19 cellular contexts compared by ENCODE assay signal in the genomic region with DNA sequence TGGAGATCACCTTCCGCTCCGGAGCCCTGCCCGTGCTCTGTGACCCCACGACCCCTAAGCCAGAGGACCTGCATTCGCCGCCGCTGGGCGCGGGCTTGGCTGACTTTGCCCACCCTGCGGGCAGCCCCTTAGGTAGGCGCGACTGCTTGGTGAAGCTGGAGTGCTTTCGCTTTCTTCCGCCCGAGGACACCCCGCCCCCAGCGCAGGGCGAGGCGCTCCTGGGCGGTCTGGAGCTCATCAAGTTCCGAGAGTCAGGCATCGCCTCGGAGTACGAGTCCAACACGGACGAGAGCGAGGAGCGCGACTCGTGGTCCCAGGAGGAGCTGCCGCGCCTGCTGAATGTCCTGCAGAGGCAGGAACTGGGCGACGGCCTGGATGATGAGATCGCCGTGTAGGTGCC. TPM values are rescaled to one million over a fixed set of nuclear protein-coding genes. Genes with fewer than 3 reads are reported as not detected.
DNase-seq lines count a peak whose midpoint lies in the region; ATAC-seq, FAIRE-seq and TF ChIP-seq lines count a peak whose summit lies in the region.
"Had no signal": no experiment of that assay in that cellular context is flagged by ENCODE, and none has a peak within 500 bp of the region (broad histone marks: within the 10 kb centered on the region; RNA-seq: fewer than 3 reads in every experiment).

No MANE protein-coding gene starts in this region.

- DNase-seq in HFF-Myc (ENCODE audit: extremely low read depth, low read depth) (no peak), dermis blood vessel endothelial cell (peak; percentile 30), HepG2 (ENCODE audit: low spot score) (no peak), CD1c-positive myeloid dendritic cell (ENCODE audit: extremely low spot score) (no peak), A673 (ENCODE audit: low spot score) (no peak), NCI-H2081 treated with DMSO at 0.1 percent for 48 hours (lab: John Stamatoyannopoulos, UW) (no peak)
- DNase-seq: activated CD8-positive, alpha-beta memory T cell treated with anti-CD3 and anti-CD28 coated beads, Interleukin-2, amount 50 U/mL, for 48 hours; activated naive CD8-positive, alpha-beta T cell treated with anti-CD3 and anti-CD28 coated beads, Interleukin-2, amount 10 ng/mL, durations not matched to agents 7 days and 5 days; erythroblast; mucosa of descending colon; stimulated activated CD4-positive, alpha-beta T cell treated with anti-CD3 and anti-CD28 coated beads, Interleukin-4, amount 100 ng/mL, for 4 hours; stimulated activated naive CD4-positive, alpha-beta T cell treated with Interleukin-2 at 50 U/mL for 16 hours had no signal

- TF ChIP-seq EP300 in HepG2 (IDR thresholded peaks at IDR 0.05; ENCODE audit: low read depth in 2 of 2, low read length in 2 of 2) (no peak), HepG2 (CRISPR knock-in tag; IDR thresholded peaks at IDR 0.05; ENCODE audit: borderline replicate concordance) (no peak)

- H3K4me3 ChIP-seq in HFF-Myc (replicated peaks; ENCODE audit: low read depth, low read length) (peak overlapping the region; percentile 44), HepG2 (replicated peaks in 1 of 3; ENCODE audit: insufficient read depth in 1 of 3, low read depth in 2 of 3, low read length in 3 of 3) (no peak overlapping the region), subcutaneous abdominal adipose tissue (ENCODE audit: low read depth in 1 of 5, low read length in 5 of 5) (peak overlapping the region in 4 of 5 donors; percentile 42 to 63 (median 54)), A673 (ENCODE audit: low read depth, low read length, poor library complexity, severe bottlenecking) (no peak overlapping the region)
- H3K4me3 ChIP-seq: mucosa of descending colon, SK-N-MC had no signal

- H3K27me3 ChIP-seq in HepG2 (ENCODE audit: control insufficient read depth in 1 of 2, insufficient read depth in 2 of 2, low read length in 2 of 2) (no peaks in the 10 kb centered on the region), subcutaneous abdominal adipose tissue (ENCODE audit: control insufficient read depth in 5 of 5, insufficient read depth in 4 of 5, low read length in 5 of 5) (no peaks in the 10 kb centered on the region), A673 (replicated peaks; ENCODE audit: insufficient read depth, low read depth, low read length, poor library complexity) (no peaks in the 10 kb centered on the region)

- no peak for ATAC-seq in HepG2
- ATAC-seq: mucosa of descending colon had no signal

- H3K9me3 ChIP-seq in HepG2 (ENCODE audit: low read length) (no peaks in the 10 kb centered on the region), subcutaneous abdominal adipose tissue (ENCODE audit: control insufficient read depth in 5 of 5, low read length in 5 of 5) (no peaks in the 10 kb centered on the region), A673 (ENCODE audit: low read depth, low read length, poor library complexity, severe bottlenecking) (no peaks in the 10 kb centered on the region)
- H3K9me3 ChIP-seq: mucosa of descending colon had no signal

- intact Hi-C loops in HepG2 (cut with micrococcal nuclease; ENCODE audit: unreplicated experiment) (no loop called here), A673 (cut with micrococcal nuclease; ENCODE audit: unreplicated experiment) (no loop called here)

- H3K27ac ChIP-seq in HepG2 (ENCODE audit: extremely low read length, insufficient read depth, low read length) (no peak overlapping the region), subcutaneous abdominal adipose tissue (ENCODE audit: low read depth, low read length) (no peak overlapping the region), A673 (ENCODE audit: low read depth, low read length, poor library complexity, severe bottlenecking) (no peak overlapping the region)
- H3K27ac ChIP-seq: SK-N-MC, VCaP had no signal

- H3K9ac ChIP-seq in HepG2 (ENCODE audit: insufficient read depth, low read depth, low read length) (no peak overlapping the region), subcutaneous abdominal adipose tissue (ENCODE audit: low read length in 5 of 5) (no peak overlapping the region)

- H4K20me1 ChIP-seq in HepG2 (ENCODE audit: insufficient read depth, low read length) = no peaks in the 10 kb centered on the region

- no peak overlapping the region for H2AFZ ChIP-seq in HepG2 (ENCODE audit: low read length)

- no peak for TF ChIP-seq RAD21 in HepG2 (CRISPR knock-in tag; IDR thresholded peaks at IDR 0.05)

- H3K4me2 ChIP-seq in HepG2 (ENCODE audit: low read depth, low read length) = no peak overlapping the region

- no peaks in the 10 kb centered on the region for H3K79me2 ChIP-seq in HepG2 (ENCODE audit: insufficient read depth, low read length)

- TF ChIP-seq CTCF in HFF-Myc (IDR thresholded peaks at IDR 0.05; ENCODE audit: low read depth, low read length, missing control alignments) (no peak), HepG2 (CRISPR knock-in tag; IDR thresholded peaks at IDR 0.05) (no peak), A673 (conservative IDR thresholded peaks at IDR 0.05; ENCODE audit: low read depth, low read length) (no peak)

- BruUV-seq in HepG2 (replicated peaks; lab: Mats Ljungman, UMichigan) (no TSS peak), A673 (replicated peaks; lab: Mats Ljungman, UMichigan) (no TSS peak)

- H3K36me3 ChIP-seq in HepG2 (replicated peaks in 1 of 2; ENCODE audit: control insufficient read depth in 1 of 2, insufficient read depth in 2 of 2, low read length in 2 of 2) = peaks cover 12 to 38% of the 10 kb centered on the region in 2 experiments; a peak in 4 of 5 replicates
- H3K36me3 ChIP-seq in subcutaneous abdominal adipose tissue (ENCODE audit: control insufficient read depth in 5 of 5, insufficient read depth in 5 of 5, low read length in 5 of 5) = peaks cover 0 to 3% (median 0%) of the 10 kb centered on the region in 5 donors
- no peaks in the 10 kb centered on the region for H3K36me3 ChIP-seq in A673 (ENCODE audit: insufficient read depth, low read length, poor library complexity, severe bottlenecking)

- FAIRE-seq in HepG2 (lab: Jason Lieb, UNC) = no peak
- FAIRE-seq: D721Med had no signal

- TF ChIP-seq POLR2A in HepG2 (IDR thresholded peaks at IDR 0.05; ENCODE audit: insufficient read depth in 1 of 2, low read depth in 2 of 2, low read length in 2 of 2) = no peak

- 95% methylated on average over 24 of the region's 36 CpGs for WGBS in HepG2 (ENCODE audit: low lambda C conversion rate)

- in situ Hi-C loops in HepG2 (cut with HindIII; ENCODE audit: extremely low pct_ligation_motif_present, low pct_unique_long_range_greater_than_20kb) = no loop called here

- peaks cover 3% of the 10 kb centered on the region for H3K4me1 ChIP-seq in HepG2 (ENCODE audit: insufficient read depth, low read length)
- H3K4me1 ChIP-seq in subcutaneous abdominal adipose tissue (ENCODE audit: control insufficient read depth in 5 of 5, insufficient read depth in 5 of 5, low read length in 5 of 5) = peaks cover 0 to 9% (median 0%) of the 10 kb centered on the region in 5 donors
- H3K4me1 ChIP-seq in A673 (ENCODE audit: insufficient read depth, low read length, poor library complexity, severe bottlenecking) = no peaks in the 10 kb centered on the region

- POLR2A ChIA-PET in HepG2 (lab: Yijun Ruan, JAX) = no interaction called here
- POLR2A ChIA-PET in A673 (lab: Charles Lee; ENCODE audit: low non-redundant PET) = no interaction called here

- CTCF ChIA-PET in HepG2 (lab: Yijun Ruan, JAX; ENCODE audit: low intra/inter-chr PET ratio, low total read pairs) = no interaction called here
- CTCF ChIA-PET in A673 (lab: Charles Lee) = no interaction called here

RNA-seq across cellular contexts. Expression of a gene that starts 9.6 kb away (rescaled TPM):
- total RNA-seq in dermis blood vessel endothelial cell = not detected in 2 replicates
- not detected in 2 replicates for total RNA-seq in HepG2 (2016; rRNA removed; fragmentation: Illumina TruSeq; extraction: Trizol)
- not detected in 2 replicates for total RNA-seq in HepG2 (2016; cell fraction: cytosol; rRNA removed; fragmentation: Illumina TruSeq; extraction: Trizol; ENCODE audit: low read depth)
- not detected in 2 replicates for total RNA-seq in HepG2 (2016; cell fraction: insoluble cytoplasmic fraction; rRNA removed; fragmentation: Illumina TruSeq; extraction: Trizol)
- not detected in 2 replicates for total RNA-seq in HepG2 (2016; cell fraction: membrane; rRNA removed; fragmentation: Illumina TruSeq; extraction: Trizol)
- total RNA-seq in HepG2 (2016; cell fraction: nucleus; rRNA removed; fragmentation: Illumina TruSeq; extraction: Trizol) = not detected in 2 replicates
- not detected in 2 replicates for polyA plus RNA-seq in HepG2 (2011; rRNA removed)
- polyA plus RNA-seq in HepG2 (2011; cell fraction: cytosol; rRNA removed) = not detected in 2 replicates
- polyA plus RNA-seq in HepG2 (2011; cell fraction: nucleus; rRNA removed) = not detected in 2 replicates
- 0.44 and 0.48 TPM in 2 replicates for polyA plus RNA-seq in HepG2 (2012)
- not detected in 2 replicates for polyA plus RNA-seq in HepG2 (2016; cell fraction: cytosol; fragmentation: Illumina TruSeq; extraction: Trizol; ENCODE audit: low read depth)
- polyA plus RNA-seq in HepG2 (2016; cell fraction: insoluble cytoplasmic fraction; fragmentation: Illumina TruSeq; extraction: Trizol; ENCODE audit: low read depth) = not detected in 2 replicates
- not detected in 2 replicates for polyA plus RNA-seq in HepG2 (2016; cell fraction: membrane; fragmentation: Illumina TruSeq; extraction: Trizol; ENCODE audit: low read depth)
- polyA plus RNA-seq in HepG2 (2016; cell fraction: nucleus; fragmentation: Illumina TruSeq; extraction: Trizol; ENCODE audit: insufficient read depth, low read depth) = not detected in 2 replicates
- polyA minus RNA-seq in HepG2 (2011; rRNA and poly(A)+ RNA removed; ENCODE audit: low replicate concordance) = not detected in 2 replicates
- polyA minus RNA-seq in HepG2 (2011; cell fraction: cytosol; rRNA and poly(A)+ RNA removed) = not detected in 2 replicates
- polyA minus RNA-seq in HepG2 (2011; cell fraction: nucleus; rRNA and poly(A)+ RNA removed) = not detected in 2 replicates
- not detected in 2 replicates for total RNA-seq in A673 (2021)
- total RNA-seq: activated naive CD8-positive, alpha-beta T cell treated with anti-CD3 and anti-CD28 coated beads, Interleukin-2, amount 10 ng/mL, durations not matched to agents 7 days and 5 days; chondrocyte; M059J; mucosa of descending colon; progenitor cell of endocrine pancreas had no signal

RNA-seq across cellular contexts. Expression of a gene that starts 14.5 kb away (rescaled TPM):
- total RNA-seq in dermis blood vessel endothelial cell (0.34 and 1.1 TPM in 2 replicates), HepG2 (2016; rRNA removed; fragmentation: Illumina TruSeq; extraction: Trizol) (4.7 and 7.2 TPM in 2 replicates), A673 (2021) (27.9 and 34.3 TPM in 2 replicates)
- 1.0 and 1.4 TPM in 2 replicates for total RNA-seq in HepG2 (2016; cell fraction: cytosol; rRNA removed; fragmentation: Illumina TruSeq; extraction: Trizol; ENCODE audit: low read depth)
- 4.7 and 5.6 TPM in 2 replicates for total RNA-seq in HepG2 (2016; cell fraction: insoluble cytoplasmic fraction; rRNA removed; fragmentation: Illumina TruSeq; extraction: Trizol)
- total RNA-seq in HepG2 (2016; cell fraction: membrane; rRNA removed; fragmentation: Illumina TruSeq; extraction: Trizol) = 3.4 and 3.6 TPM in 2 replicates
- total RNA-seq in HepG2 (2016; cell fraction: nucleus; rRNA removed; fragmentation: Illumina TruSeq; extraction: Trizol) = 9.3 and 11.2 TPM in 2 replicates
- 4.9 and 6.0 TPM in 2 replicates for polyA plus RNA-seq in HepG2 (2011; rRNA removed)
- 3.2 and 3.4 TPM in 2 replicates for polyA plus RNA-seq in HepG2 (2011; cell fraction: cytosol; rRNA removed)
- polyA plus RNA-seq in HepG2 (2011; cell fraction: nucleus; rRNA removed) = 15.8 and 17.7 TPM in 2 replicates
- 5.2 and 7.5 TPM in 2 replicates for polyA plus RNA-seq in HepG2 (2012)
- 0.59 and 0.76 TPM in 2 replicates for polyA plus RNA-seq in HepG2 (2016; cell fraction: cytosol; fragmentation: Illumina TruSeq; extraction: Trizol; ENCODE audit: low read depth)
- 5.7 and 7.7 TPM in 2 replicates for polyA plus RNA-seq in HepG2 (2016; cell fraction: insoluble cytoplasmic fraction; fragmentation: Illumina TruSeq; extraction: Trizol; ENCODE audit: low read depth)
- polyA plus RNA-seq in HepG2 (2016; cell fraction: membrane; fragmentation: Illumina TruSeq; extraction: Trizol; ENCODE audit: low read depth) = 1.3 and 1.9 TPM in 2 replicates
- 20.2 and 21.5 TPM in 2 replicates for polyA plus RNA-seq in HepG2 (2016; cell fraction: nucleus; fragmentation: Illumina TruSeq; extraction: Trizol; ENCODE audit: insufficient read depth, low read depth)
- polyA minus RNA-seq in HepG2 (2011; rRNA and poly(A)+ RNA removed; ENCODE audit: low replicate concordance) = 12.6 and 14.6 TPM in 2 replicates
- 5.2 and 6.1 TPM in 2 replicates for polyA minus RNA-seq in HepG2 (2011; cell fraction: cytosol; rRNA and poly(A)+ RNA removed)
- polyA minus RNA-seq in HepG2 (2011; cell fraction: nucleus; rRNA and poly(A)+ RNA removed) = 10.2 and 14.7 TPM in 2 replicates

RNA-seq across cellular contexts. Expression of a gene that starts 44.9 kb away (rescaled TPM):
- total RNA-seq in dermis blood vessel endothelial cell = 0.05 TPM in 1 of 2 replicates, not detected in the other
- total RNA-seq in HepG2 (2016; rRNA removed; fragmentation: Illumina TruSeq; extraction: Trizol) = not detected in 2 replicates
- not detected in 2 replicates for total RNA-seq in HepG2 (2016; cell fraction: cytosol; rRNA removed; fragmentation: Illumina TruSeq; extraction: Trizol; ENCODE audit: low read depth)
- total RNA-seq in HepG2 (2016; cell fraction: insoluble cytoplasmic fraction; rRNA removed; fragmentation: Illumina TruSeq; extraction: Trizol) = not detected in 2 replicates
- not detected in 2 replicates for total RNA-seq in HepG2 (2016; cell fraction: membrane; rRNA removed; fragmentation: Illumina TruSeq; extraction: Trizol)
- total RNA-seq in HepG2 (2016; cell fraction: nucleus; rRNA removed; fragmentation: Illumina TruSeq; extraction: Trizol) = not detected in 2 replicates
- not detected in 2 replicates for polyA plus RNA-seq in HepG2 (2011; rRNA removed)
- not detected in 2 replicates for polyA plus RNA-seq in HepG2 (2011; cell fraction: cytosol; rRNA removed)
- not detected in 2 replicates for polyA plus RNA-seq in HepG2 (2011; cell fraction: nucleus; rRNA removed)
- not detected in 2 replicates for polyA plus RNA-seq in HepG2 (2012)
- not detected in 2 replicates for polyA plus RNA-seq in HepG2 (2016; cell fraction: cytosol; fragmentation: Illumina TruSeq; extraction: Trizol; ENCODE audit: low read depth)
- not detected in 2 replicates for polyA plus RNA-seq in HepG2 (2016; cell fraction: insoluble cytoplasmic fraction; fragmentation: Illumina TruSeq; extraction: Trizol; ENCODE audit: low read depth)
- not detected in 2 replicates for polyA plus RNA-seq in HepG2 (2016; cell fraction: membrane; fragmentation: Illumina TruSeq; extraction: Trizol; ENCODE audit: low read depth)
- not detected in 2 replicates for polyA plus RNA-seq in HepG2 (2016; cell fraction: nucleus; fragmentation: Illumina TruSeq; extraction: Trizol; ENCODE audit: insufficient read depth, low read depth)
- polyA minus RNA-seq in HepG2 (2011; rRNA and poly(A)+ RNA removed; ENCODE audit: low replicate concordance) = 0.80 TPM in 1 of 2 replicates, not detected in the other
- not detected in 2 replicates for polyA minus RNA-seq in HepG2 (2011; cell fraction: cytosol; rRNA and poly(A)+ RNA removed)
- not detected in 2 replicates for polyA minus RNA-seq in HepG2 (2011; cell fraction: nucleus; rRNA and poly(A)+ RNA removed)
- 0.11 and 0.34 TPM in 2 replicates for total RNA-seq in A673 (2021)
- total RNA-seq: activated naive CD8-positive, alpha-beta T cell treated with anti-CD3 and anti-CD28 coated beads, Interleukin-2, amount 10 ng/mL, durations not matched to agents 7 days and 5 days; chondrocyte; progenitor cell of endocrine pancreas had no signal

Comparison
In these comparisons a context has a peak if more than half of its experiments do, and no peak if none do; other contexts are left out.
1. H3K4me3 ChIP-seq: peak in HFF-Myc (single experiment) and subcutaneous abdominal adipose tissue (4 of 5); none in HepG2 (0 of 3) and A673 (single experiment).